ENCODE assay signal across 10 cellular contexts in genomic region chr10:110409926-110410325, GRCh38.
A peak's percentile ranks its signal among the peaks of the same experiment; 100 is the strongest.
DNase-seq lines count a peak whose midpoint lies in the region; ATAC-seq and TF ChIP-seq lines count a peak whose summit lies in the region.
"Had no signal": no experiment of that assay in that cellular context is flagged by ENCODE, and none has a peak within 500 bp of the region (broad histone marks: within the 10 kb centered on the region; RNA-seq: fewer than 3 reads in every experiment).

No MANE protein-coding gene starts in this region.

- DNase-seq in OCI-M1 (lab: John Stamatoyannopoulos, UW) (peak; percentile 54), head of caudate nucleus (no peak), NCI-H526 treated with DMSO at 0.1 percent for 48 hours (lab: John Stamatoyannopoulos, UW) (no peak), NK-92 (lab: John Stamatoyannopoulos, UW; ENCODE audit: unreplicated experiment) (no peak)
- DNase-seq in activated CD4-positive, alpha-beta T cell treated with anti-CD3 and anti-CD28 coated beads for 1 hour, result no peak
- DNase-seq: RPMI8226 had no signal

- H3K9me3 Mint-ChIP-seq in nephron, result no peaks in the 10 kb centered on the region
- H3K9me3 Mint-ChIP-seq: neural progenitor cell had no signal

- peak overlapping the region in 2 of 3 experiments; percentile 25 to 86 for H3K27ac Mint-ChIP-seq in nephron
- H3K27ac Mint-ChIP-seq: neural progenitor cell had no signal

- no peak for TF ChIP-seq CTCF in nephron (IDR thresholded peaks at IDR 0.05; ENCODE audit: unreplicated experiment in 3 of 3)

- no peaks in the 10 kb centered on the region for H3K36me3 Mint-ChIP-seq in nephron (ENCODE audit: low read depth)
- H3K36me3 Mint-ChIP-seq: neural progenitor cell had no signal

- ATAC-seq in GM18858 (IDR thresholded peaks at IDR 0.05; ENCODE audit: unreplicated experiment) (peak; percentile 29), HG02610 (IDR thresholded peaks at IDR 0.05; ENCODE audit: unreplicated experiment) (peak; percentile 32)

- H3K27me3 Mint-ChIP-seq in nephron (ENCODE audit: low read depth), result peaks cover 15% of the 10 kb centered on the region

- intact Hi-C loops in head of caudate nucleus (cut with DNase I), result no loop called here

- no peak overlapping the region for H3K4me3 Mint-ChIP-seq in nephron
- H3K4me3 Mint-ChIP-seq: neural progenitor cell had no signal

- peaks cover 49% of the 10 kb centered on the region for H3K4me1 Mint-ChIP-seq in nephron
